In the genomic region with DNA sequence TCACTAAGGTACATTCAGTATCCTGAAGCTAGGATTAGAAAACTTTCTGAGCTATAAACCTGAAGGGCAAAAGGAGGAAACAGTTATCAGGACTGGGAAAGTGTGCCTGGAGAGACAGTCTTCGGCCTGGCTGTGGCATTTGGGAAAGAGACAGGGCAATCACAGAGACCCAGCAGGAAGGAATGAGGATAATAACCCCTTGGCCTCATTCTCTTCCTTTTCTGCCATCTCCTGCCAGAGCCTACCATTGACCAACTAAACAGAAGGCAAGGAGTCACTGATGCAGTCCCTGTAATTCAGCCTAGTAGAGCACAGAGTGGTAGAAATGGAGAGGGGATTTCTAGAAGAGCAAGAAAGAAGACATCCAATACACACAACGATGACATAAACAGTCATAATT, we compare ENCODE assay signal across 16 cellular contexts.
DNase-seq lines count a peak whose midpoint lies in the region; ATAC-seq and TF ChIP-seq lines count a peak whose summit lies in the region.
"Had no signal": no experiment of that assay in that cellular context is flagged by ENCODE, and none has a peak within 500 bp of the region (broad histone marks: within the 10 kb centered on the region; RNA-seq: fewer than 3 reads in every experiment).

No MANE protein-coding gene starts in this region.

- H3K4me2 ChIP-seq in trophoblast cell (ENCODE audit: low read length) = no peak overlapping the region

- H3K79me2 ChIP-seq in trophoblast cell (ENCODE audit: control insufficient read depth, insufficient read depth, low read length, poor library complexity) = no peaks in the 10 kb centered on the region

- H3K27me3 ChIP-seq in right cardiac atrium (ENCODE audit: control insufficient read depth, insufficient read depth) (no peaks in the 10 kb centered on the region), spleen (replicated peaks in 1 of 7) (no peaks in the 10 kb centered on the region), trophoblast cell (ENCODE audit: insufficient read depth, low read length) (no peaks in the 10 kb centered on the region)
- H3K27me3 ChIP-seq: foreskin keratinocyte, suprapubic skin had no signal

- H2BK5ac ChIP-seq in trophoblast cell (ENCODE audit: low read depth, low read length, poor library complexity) = no peak overlapping the region

- H2BK120ac ChIP-seq in trophoblast cell (ENCODE audit: insufficient read depth, low read length, poor library complexity) = no peak overlapping the region

- H3K9ac ChIP-seq in trophoblast cell (ENCODE audit: low read length) = no peak overlapping the region

- TF ChIP-seq CTCF in spleen (IDR thresholded peaks at IDR 0.05 in 8 of 11, conservative IDR thresholded peaks at IDR 0.05 in 3 of 11) = no peak
- TF ChIP-seq CTCF in mucosa of descending colon (IDR thresholded peaks at IDR 0.05) = no peak

- peaks cover 3% of the 10 kb centered on the region for H3K79me1 ChIP-seq in trophoblast cell (ENCODE audit: low read length)

- H3K18ac ChIP-seq in trophoblast cell (ENCODE audit: low read length) = no peak overlapping the region

- DNase-seq in cerebellum (ENCODE audit: low spot score) (peak; percentile 35), right cardiac atrium (no peak), spleen (no peak), kidney glomerular epithelial cell (lab: John Stamatoyannopoulos, UW) (no peak), mucosa of descending colon (no peak), trophoblast cell (no peak)
- DNase-seq: activated CD4-positive, alpha-beta memory T cell treated with anti-CD3 and anti-CD28 coated beads for 36 hours; caudate nucleus; foreskin keratinocyte; HFFc6; natural killer cell; NCI-H748 treated with DMSO at 0.1 percent for 48 hours had no signal

- no peak overlapping the region for H2AK5ac ChIP-seq in trophoblast cell (ENCODE audit: low read length)

- H3K4me3 ChIP-seq in right cardiac atrium (ENCODE audit: low read length) (no peak overlapping the region), spleen (no peak overlapping the region), mucosa of descending colon (no peak overlapping the region), trophoblast cell (ENCODE audit: low read depth, low read length) (no peak overlapping the region)
- H3K4me3 ChIP-seq: lung, suprapubic skin had no signal

- 22% methylated on average over 2 of the region's 2 CpGs for WGBS in right cardiac atrium
- 43 to 64% (median 45%) methylated on average over 2 of the region's 2 CpGs for WGBS in spleen, 5 donors
- WGBS in trophoblast cell (ENCODE audit: extremely low coverage, insufficient coverage, insufficient read length) = no CpG with 5 or more reads among the region's 2 CpGs

- no peaks in the 10 kb centered on the region for H3K36me3 ChIP-seq in spleen
- no peaks in the 10 kb centered on the region for H3K36me3 ChIP-seq in mucosa of descending colon (ENCODE audit: low read depth)
- H3K36me3 ChIP-seq in trophoblast cell (ENCODE audit: control insufficient read depth in 1 of 2, insufficient read depth in 2 of 2, low read length in 2 of 2) = no peaks in the 10 kb centered on the region
- H3K36me3 ChIP-seq: suprapubic skin had no signal

- no peak overlapping the region for H3K23ac ChIP-seq in trophoblast cell (ENCODE audit: low read length)

- intact Hi-C loops in right cardiac atrium (cut with DNase I) (no loop called here), spleen (cut with DNase I; ENCODE audit: low total_unique reads) (no loop called here), mucosa of descending colon (cut with DNase I, micrococcal nuclease) (no loop called here)

- H3K14ac ChIP-seq in trophoblast cell (ENCODE audit: low read length) = no peak overlapping the region

- H3K4ac ChIP-seq in trophoblast cell (ENCODE audit: low read depth, low read length) = no peak overlapping the region

- no peak overlapping the region for H2BK12ac ChIP-seq in trophoblast cell (ENCODE audit: low read length)

- H3K27ac ChIP-seq in right cardiac atrium (ENCODE audit: low read length) (peak overlapping the region; percentile 61), spleen (peak overlapping the region in 5 of 8 donors; percentile 16 to 61 (median 40)), trophoblast cell (ENCODE audit: low read depth, low read length) (no peak overlapping the region)
- H3K27ac ChIP-seq: foreskin keratinocyte, suprapubic skin had no signal

- ATAC-seq in GM21529 (IDR thresholded peaks at IDR 0.05; ENCODE audit: unreplicated experiment) (peak; percentile 47), right cardiac atrium (peak; percentile 16 to 39), mucosa of descending colon (no peak)
- ATAC-seq: foreskin keratinocyte, natural killer cell, Panc1 had no signal

- no peak overlapping the region for H2AFZ ChIP-seq in trophoblast cell (ENCODE audit: insufficient read depth, low read length, poor library complexity)

- H3K4me1 ChIP-seq in right cardiac atrium (ENCODE audit: control insufficient read depth, insufficient read depth, low read length) (peaks cover 6% of the 10 kb centered on the region), spleen (peaks cover 0 to 17% (median 6%) of the 10 kb centered on the region in 6 donors), mucosa of descending colon (ENCODE audit: low read depth) (no peaks in the 10 kb centered on the region), trophoblast cell (ENCODE audit: control insufficient read depth in 1 of 2, insufficient read depth in 2 of 2, low read length in 2 of 2) (peaks cover 0 to 4% of the 10 kb centered on the region in 2 experiments)
- H3K4me1 ChIP-seq: foreskin keratinocyte had no signal

- H4K12ac ChIP-seq in trophoblast cell (ENCODE audit: low read depth, low read length) = no peak overlapping the region

- no peaks in the 10 kb centered on the region for H3K9me3 ChIP-seq in right cardiac atrium (ENCODE audit: control insufficient read depth, low read length)
- no peaks in the 10 kb centered on the region for H3K9me3 ChIP-seq in spleen
- H3K9me3 ChIP-seq in mucosa of descending colon = no peaks in the 10 kb centered on the region
- no peaks in the 10 kb centered on the region for H3K9me3 ChIP-seq in trophoblast cell (ENCODE audit: insufficient read depth, low read depth, low read length)
- H3K9me3 ChIP-seq: suprapubic skin had no signal

- no peak overlapping the region for H4K91ac ChIP-seq in trophoblast cell (ENCODE audit: low read depth, low read length)

- H4K8ac ChIP-seq in trophoblast cell (ENCODE audit: low read depth, low read length) = no peak overlapping the region

- no peak for TF ChIP-seq POLR2A in spleen (IDR thresholded peaks at IDR 0.05)
